Comparison of ENCODE assay signal across 22 cellular contexts in genomic region chrX:77938083-77938482, GRCh38. TPM values are rescaled to one million over a fixed set of nuclear protein-coding genes. Genes with fewer than 3 reads are reported as not detected.
A peak's percentile ranks its signal among the peaks of the same experiment; 100 is the strongest.
DNase-seq lines count a peak whose midpoint lies in the region; ATAC-seq, FAIRE-seq and TF ChIP-seq lines count a peak whose summit lies in the region.
"Had no signal": no experiment of that assay in that cellular context is flagged by ENCODE, and none has a peak within 500 bp of the region (broad histone marks: within the 10 kb centered on the region; RNA-seq: fewer than 3 reads in every experiment).

No MANE protein-coding gene starts in this region.

- intact Hi-C loops in Calu3 (cut with micrococcal nuclease; ENCODE audit: unreplicated experiment): no loop called here
- intact Hi-C loops in PC-9 (cut with micrococcal nuclease; ENCODE audit: unreplicated experiment): no loop called here
- intact Hi-C loops in K562 (cut with micrococcal nuclease): no loop called here
- intact Hi-C loops in spleen (cut with DNase I; ENCODE audit: low total_unique reads): no loop called here

- H3K27me3 ChIP-seq in PC-9 (ENCODE audit: insufficient read depth, low read depth) (no peaks in the 10 kb centered on the region), K562 (ENCODE audit: control insufficient read depth in 2 of 2, insufficient read depth in 2 of 2, low read length in 2 of 2) (no peaks in the 10 kb centered on the region), spleen (replicated peaks in 1 of 7) (no peaks in the 10 kb centered on the region)

- no peak overlapping the region for H3K4me3 ChIP-seq in PC-9
- H3K4me3 ChIP-seq in K562: no peak overlapping the region
- H3K4me3 ChIP-seq in spleen: no peak overlapping the region
- H3K4me3 ChIP-seq: BLaER1 treated with 17β-estradiol and CSF1 and Interleukin-3, amounts not matched to agents 10 nM and 100 nM had no signal

- peak; percentile 23 for FAIRE-seq in K562 (lab: Jason Lieb, UNC)
- FAIRE-seq: HepG2 had no signal

- 0 out of 4 replicates have a peak overlapping the region, but pooled peaks of 1 of the 2 experiments have one; percentile 25 for H3K9ac ChIP-seq in K562 (ENCODE audit: insufficient read depth in 1 of 2, low read depth in 2 of 2, low read length in 2 of 2)
- H3K9ac ChIP-seq: BLaER1 treated with 17β-estradiol and CSF1 and Interleukin-3, amounts not matched to agents 10 nM and 100 nM had no signal

- H3K27ac Mint-ChIP-seq in Calu3 (ENCODE audit: unreplicated experiment): peak overlapping the region; percentile 71

- H3K9me1 ChIP-seq in K562 (ENCODE audit: control insufficient read depth, insufficient read depth, low read length): no peaks in the 10 kb centered on the region

- H3K27me3 Mint-ChIP-seq in Calu3 (ENCODE audit: unreplicated experiment): no peaks in the 10 kb centered on the region

- no peaks in the 10 kb centered on the region for H3K9me3 Mint-ChIP-seq in Calu3 (ENCODE audit: low read depth, unreplicated experiment)

- POLR2A ChIA-PET in PC-9 (lab: Charles Lee; ENCODE audit: unreplicated experiment): no interaction called here
- POLR2A ChIA-PET in K562 (lab: Yijun Ruan, JAX): no interaction called here

- ATAC-seq in K562: peak; percentile 39
- ATAC-seq: HCT116, HepG2, SK-N-SH treated with all-trans-retinoic acid at 6 μM for 48 hours had no signal

- TF ChIP-seq POLR2A in K562 (conservative IDR thresholded peaks at IDR 0.05) (no peak), spleen (IDR thresholded peaks at IDR 0.05) (no peak)

- H3K27ac ChIP-seq in PC-9: peak overlapping the region; percentile 96
- H3K27ac ChIP-seq in K562 (ENCODE audit: extremely low read depth, low read depth, low read length): peak overlapping the region; percentile 63
- peak overlapping the region in 2 of 8 donors; percentile 26 to 53 for H3K27ac ChIP-seq in spleen
- H3K27ac ChIP-seq: BLaER1 treated with 17β-estradiol and CSF1 and Interleukin-3, amounts not matched to agents 10 nM and 100 nM; HL-60 had no signal

- H3F3A ChIP-seq in PC-9 (ENCODE audit: insufficient read depth, low read depth): peaks cover 20% of the 10 kb centered on the region

- H4K20me1 ChIP-seq in PC-9 (ENCODE audit: insufficient read depth) (no peaks in the 10 kb centered on the region), K562 (replicated peaks; ENCODE audit: control insufficient read depth, insufficient read depth, low read length) (no peaks in the 10 kb centered on the region)

- peak overlapping the region; percentile 37 for H3K4me3 Mint-ChIP-seq in Calu3 (ENCODE audit: low read depth, unreplicated experiment)

- peaks cover 19% of the 10 kb centered on the region for H3K4me1 Mint-ChIP-seq in Calu3 (ENCODE audit: low read depth, unreplicated experiment)

- 0% methylated on average over 4 of the region's 4 CpGs for WGBS in K562 (ENCODE audit: insufficient coverage, low coverage, missing lambda C conversion rate)
- WGBS in spleen, 5 donors: 72 to 87% (median 76%) methylated on average over 4 of the region's 4 CpGs

- BruUV-seq in Calu3 (replicated peaks; lab: Mats Ljungman, UMichigan): no TSS peak
- no TSS peak for BruUV-seq in PC-9 (replicated peaks; lab: Mats Ljungman, UMichigan)
- BruUV-seq in K562 (replicated peaks; lab: Mats Ljungman, UMichigan): no TSS peak

- no peaks in the 10 kb centered on the region for H3K9me2 ChIP-seq in PC-9 (ENCODE audit: insufficient read depth)

- H3K9me3 ChIP-seq in PC-9 (ENCODE audit: insufficient read depth, low read depth) (no peaks in the 10 kb centered on the region), K562 (replicated peaks; ENCODE audit: control insufficient read depth, insufficient read depth, low read depth, low read length) (no peaks in the 10 kb centered on the region), spleen (no peaks in the 10 kb centered on the region)

- H2AFZ ChIP-seq in PC-9 (no peak overlapping the region), K562 (ENCODE audit: low read depth, low read length) (no peak overlapping the region)

- TF ChIP-seq CTCF in Calu3 (IDR thresholded peaks at IDR 0.05; ENCODE audit: unreplicated experiment): no peak
- TF ChIP-seq CTCF in PC-9 (conservative IDR thresholded peaks at IDR 0.05): no peak
- TF ChIP-seq CTCF in K562 (IDR thresholded peaks at IDR 0.05 in 2 of 3, conservative IDR thresholded peaks at IDR 0.05 in 1 of 3; ENCODE audit: insufficient read depth in 2 of 3, low read depth in 1 of 3, low read length in 3 of 3): no peak
- TF ChIP-seq CTCF in spleen (IDR thresholded peaks at IDR 0.05 in 8 of 11, conservative IDR thresholded peaks at IDR 0.05 in 3 of 11): no peak

- H3K4me1 ChIP-seq in PC-9 (replicated peaks; ENCODE audit: insufficient read depth): peaks cover 31% of the 10 kb centered on the region
- peaks cover 0 to 6% of the 10 kb centered on the region in 2 experiments; a peak in 3 of 5 replicates for H3K4me1 ChIP-seq in K562 (replicated peaks in 1 of 2; ENCODE audit: control insufficient read depth in 2 of 2, insufficient read depth in 2 of 2, low read length in 2 of 2)
- H3K4me1 ChIP-seq in spleen: peaks cover 0 to 12% (median 6%) of the 10 kb centered on the region in 6 donors

- peak; percentile 66; the same call in 1 of the 2 replicates for TF ChIP-seq EP300 in K562 (IDR thresholded peaks at IDR 0.05; ENCODE audit: low read length)

- no peaks in the 10 kb centered on the region for H3K79me2 ChIP-seq in PC-9 (ENCODE audit: low read depth)
- peaks cover 92% of the 10 kb centered on the region for H3K79me2 ChIP-seq in K562 (ENCODE audit: control insufficient read depth, insufficient read depth, low read length)

- H3K4me2 ChIP-seq in PC-9: peak overlapping the region; percentile 74
- H3K4me2 ChIP-seq in K562 (ENCODE audit: insufficient read depth, low read length): peak overlapping the region; percentile 45
- H3K4me2 ChIP-seq: BLaER1 treated with 17β-estradiol and CSF1 and Interleukin-3, amounts not matched to agents 10 nM and 100 nM had no signal

- no peak for DNase-seq in Calu3
- DNase-seq in PC-9: no peak
- DNase-seq in K562 (ENCODE audit: extremely low read depth in 1 of 4, low spot score in 3 of 4): peak in 1 of 4 experiments; percentile 49
- peak; percentile 52 for DNase-seq in renal cortical epithelial cell (ENCODE audit: low read depth)
- DNase-seq in spleen: no peak
- DNase-seq in NCI-H2171 treated with DMSO at 0.1 percent for 48 hours (lab: John Stamatoyannopoulos, UW): no peak
- no peak for DNase-seq in occipital lobe (lab: John Stamatoyannopoulos, UW)
- DNase-seq: DMS79, GOT3, KG1, NCI-H1092 treated with DMSO at 0.1 percent for 48 hours, NCI-H1436 treated with DMSO at 0.1 percent for 48 hours, NCI-H1930, NCI-H345, NCI-H524, NCI-H774 had no signal

- CTCF ChIA-PET in Calu3 (lab: Charles Lee): no interaction called here
- CTCF ChIA-PET in PC-9 (lab: Charles Lee): no interaction called here
- CTCF ChIA-PET in K562 (lab: Yijun Ruan, JAX; ENCODE audit: low intra/inter-chr PET ratio): no interaction called here

- no peak for TF ChIP-seq RAD21 in K562 (CRISPR knock-in tag; conservative IDR thresholded peaks at IDR 0.05 in 1 of 2, IDR thresholded peaks at IDR 0.05 in 1 of 2)

- no peaks in the 10 kb centered on the region for H3K36me3 Mint-ChIP-seq in Calu3 (ENCODE audit: insufficient read depth, unreplicated experiment)

- no peaks in the 10 kb centered on the region for H3K36me3 ChIP-seq in PC-9 (ENCODE audit: low read depth)
- H3K36me3 ChIP-seq in K562 (ENCODE audit: control insufficient read depth, insufficient read depth, low read length): peaks cover 2% of the 10 kb centered on the region; the same call in 1 of the 3 replicates
- no peaks in the 10 kb centered on the region for H3K36me3 ChIP-seq in spleen
- H3K36me3 ChIP-seq: BLaER1 treated with 17β-estradiol and CSF1 and Interleukin-3, amounts not matched to agents 10 nM and 100 nM had no signal

- in situ Hi-C loops in K562 (cut with MboI): no loop called here

RNA-seq across cellular contexts. Expression of gene ATP7A, which starts 27.6 kb away (rescaled TPM):
- 14.8 and 15.2 TPM in 2 replicates for total RNA-seq in Calu3 (2022)
- 13.0 and 13.8 TPM in 2 replicates for total RNA-seq in PC-9 (2021)
- 41.1 and 107 TPM in 2 replicates for total RNA-seq in K562 (2011; cell fraction: chromatin; rRNA removed; ENCODE audit: low replicate concordance)
- 20.2 and 29.7 TPM in 2 replicates for total RNA-seq in K562 (2011; cell fraction: nucleolus; rRNA removed)
- 63.8 and 93.5 TPM in 2 replicates for total RNA-seq in K562 (2011; cell fraction: nucleoplasm; rRNA removed)
- total RNA-seq in K562 (2014; rRNA removed): 9.5 and 10.0 TPM in 2 replicates
- 19.8 and 21.6 TPM in 2 replicates for total RNA-seq in K562 (2014; rRNA removed; fragmentation: Illumina TruSeq; extraction: Trizol)
- total RNA-seq in K562 (2015; rRNA removed; fragmentation: Illumina TruSeq; extraction: Trizol): 12.3 TPM in 2 replicates
- total RNA-seq in K562 (2021): 13.4 and 14.8 TPM in 2 replicates
- polyA plus RNA-seq in K562 (2011; rRNA removed): 17.4 and 22.7 TPM in 2 replicates
- polyA plus RNA-seq in K562 (2011; cell fraction: cytosol; rRNA removed): 5.8 and 11.6 TPM in 2 replicates
- polyA plus RNA-seq in K562 (2011; cell fraction: nucleus; rRNA removed): 7.9 and 11.6 TPM in 2 replicates
- 5.2 and 6.5 TPM in 2 replicates for polyA plus RNA-seq in K562 (2012)
- polyA plus RNA-seq in K562 (2014; fragmentation: Illumina TruSeq; extraction: Trizol): 9.5 and 11.6 TPM in 2 replicates
- polyA plus RNA-seq in K562 (2014; fragmentation: Nextera tagmentation; extraction: Ambion mirVana): 1 to 10 TPM; 7.8 to 9.2 TPM
- polyA plus RNA-seq in K562 (2014; rRNA removed): 7.3 and 8.2 TPM in 2 replicates
- polyA minus RNA-seq in K562 (2011; rRNA and poly(A)+ RNA removed): 73.5 and 78.1 TPM in 2 replicates
- 21.2 and 23.1 TPM in 2 replicates for polyA minus RNA-seq in K562 (2011; cell fraction: cytosol; rRNA and poly(A)+ RNA removed)
- 15.1 and 28.5 TPM in 2 replicates for polyA minus RNA-seq in K562 (2011; cell fraction: nucleus; rRNA and poly(A)+ RNA removed)
- 6.6 and 14.1 TPM in 2 replicates for total RNA-seq in renal cortical epithelial cell
- total RNA-seq in spleen: 10 to 100 TPM; 12.7 to 18.8 (median 16.7) TPM
- 1 to 10 TPM; 1.4 to 1.5 (median 1.5) TPM for polyA plus RNA-seq in spleen
- 15.6 TPM for total RNA-seq in occipital lobe

RNA-seq across cellular contexts. Expression of gene PGAM4, which starts 31.4 kb away (rescaled TPM):
- total RNA-seq in Calu3 (2022): not detected in 2 replicates
- total RNA-seq in PC-9 (2021): not detected in 2 replicates
- total RNA-seq in K562 (2011; cell fraction: chromatin; rRNA removed; ENCODE audit: low replicate concordance): not detected in 2 replicates
- not detected in 2 replicates for total RNA-seq in K562 (2011; cell fraction: nucleolus; rRNA removed)
- total RNA-seq in K562 (2011; cell fraction: nucleoplasm; rRNA removed): not detected in 2 replicates
- not detected in 2 replicates for total RNA-seq in K562 (2014; rRNA removed)
- 0.32 and 0.55 TPM in 2 replicates for total RNA-seq in K562 (2014; rRNA removed; fragmentation: Illumina TruSeq; extraction: Trizol)
- not detected in 2 replicates for total RNA-seq in K562 (2015; rRNA removed; fragmentation: Illumina TruSeq; extraction: Trizol)
- not detected in 2 replicates for total RNA-seq in K562 (2021)
- polyA plus RNA-seq in K562 (2011; rRNA removed): 0.72 and 0.75 TPM in 2 replicates
- 0.59 and 0.92 TPM in 2 replicates for polyA plus RNA-seq in K562 (2011; cell fraction: cytosol; rRNA removed)
- not detected in 2 replicates for polyA plus RNA-seq in K562 (2011; cell fraction: nucleus; rRNA removed)
- polyA plus RNA-seq in K562 (2012): 0.19 TPM in 1 of 2 replicates, not detected in the other
- not detected in 2 replicates for polyA plus RNA-seq in K562 (2014; fragmentation: Illumina TruSeq; extraction: Trizol)
- polyA plus RNA-seq in K562 (2014; fragmentation: Nextera tagmentation; extraction: Ambion mirVana): not detected
- not detected in 2 replicates for polyA plus RNA-seq in K562 (2014; rRNA removed)
- polyA minus RNA-seq in K562 (2011; rRNA and poly(A)+ RNA removed): not detected in 2 replicates
- not detected in 2 replicates for polyA minus RNA-seq in K562 (2011; cell fraction: cytosol; rRNA and poly(A)+ RNA removed)
- polyA minus RNA-seq in K562 (2011; cell fraction: nucleus; rRNA and poly(A)+ RNA removed): not detected in 2 replicates
- not detected in 2 replicates for total RNA-seq in renal cortical epithelial cell
- not detected for total RNA-seq in spleen
- polyA plus RNA-seq in spleen: not detected
- not detected for total RNA-seq in occipital lobe
- total RNA-seq: HT-29 had no signal

RNA-seq across cellular contexts. Expression of gene COX7B, which starts 38.8 kb away (rescaled TPM):
- total RNA-seq in Calu3 (2022): 309 and 326 TPM in 2 replicates
- 273 and 356 TPM in 2 replicates for total RNA-seq in PC-9 (2021)
- total RNA-seq in K562 (2011; cell fraction: chromatin; rRNA removed; ENCODE audit: low replicate concordance): 130 and 149 TPM in 2 replicates
- total RNA-seq in K562 (2011; cell fraction: nucleolus; rRNA removed): 128 and 174 TPM in 2 replicates
- 188 and 195 TPM in 2 replicates for total RNA-seq in K562 (2011; cell fraction: nucleoplasm; rRNA removed)
- total RNA-seq in K562 (2014; rRNA removed): 577 and 694 TPM in 2 replicates
- total RNA-seq in K562 (2014; rRNA removed; fragmentation: Illumina TruSeq; extraction: Trizol): 1,307 and 1,325 TPM in 2 replicates
- 976 and 1,056 TPM in 2 replicates for total RNA-seq in K562 (2015; rRNA removed; fragmentation: Illumina TruSeq; extraction: Trizol)
- total RNA-seq in K562 (2021): 549 and 655 TPM in 2 replicates
- 2,285 and 2,612 TPM in 2 replicates for polyA plus RNA-seq in K562 (2011; rRNA removed)
- 1,573 and 2,417 TPM in 2 replicates for polyA plus RNA-seq in K562 (2011; cell fraction: cytosol; rRNA removed)
- polyA plus RNA-seq in K562 (2011; cell fraction: nucleus; rRNA removed): 356 and 864 TPM in 2 replicates
- 580 and 1,031 TPM in 2 replicates for polyA plus RNA-seq in K562 (2012)
- 1,072 and 1,120 TPM in 2 replicates for polyA plus RNA-seq in K562 (2014; fragmentation: Illumina TruSeq; extraction: Trizol)
- polyA plus RNA-seq in K562 (2014; fragmentation: Nextera tagmentation; extraction: Ambion mirVana): 1,000 to 10,000 TPM; 2,613 to 2,891 TPM
- 1,602 and 1,756 TPM in 2 replicates for polyA plus RNA-seq in K562 (2014; rRNA removed)
- polyA minus RNA-seq in K562 (2011; rRNA and poly(A)+ RNA removed): 631 and 748 TPM in 2 replicates
- polyA minus RNA-seq in K562 (2011; cell fraction: cytosol; rRNA and poly(A)+ RNA removed): 157 and 174 TPM in 2 replicates
- polyA minus RNA-seq in K562 (2011; cell fraction: nucleus; rRNA and poly(A)+ RNA removed): 26.4 and 77.2 TPM in 2 replicates
- total RNA-seq in renal cortical epithelial cell: 694 and 695 TPM in 2 replicates
- total RNA-seq in spleen: 100 to 1,000 TPM; 101 to 259 (median 130) TPM
- 100 to 1,000 TPM; 372 to 504 (median 462) TPM for polyA plus RNA-seq in spleen
- total RNA-seq in occipital lobe: 116 TPM

RNA-seq across cellular contexts. Expression of gene MAGT1, which starts 42.8 kb away (rescaled TPM):
- total RNA-seq in Calu3 (2022) (147 and 158 TPM in 2 replicates), PC-9 (2021) (49.4 and 68.2 TPM in 2 replicates), K562 (2014; rRNA removed) (26.8 and 46.2 TPM in 2 replicates), K562 (2014; rRNA removed; fragmentation: Illumina TruSeq; extraction: Trizol) (35.4 and 37.8 TPM in 2 replicates), K562 (2015; rRNA removed; fragmentation: Illumina TruSeq; extraction: Trizol) (28.7 and 29.4 TPM in 2 replicates), K562 (2021) (21.8 and 21.9 TPM in 2 replicates), renal cortical epithelial cell (115 and 150 TPM in 2 replicates), spleen (10 to 100 TPM; 41.7 to 59.9 (median 45.6) TPM), occipital lobe (18.9 TPM)
- total RNA-seq in K562 (2011; cell fraction: chromatin; rRNA removed; ENCODE audit: low replicate concordance): 83.9 and 96.5 TPM in 2 replicates
- total RNA-seq in K562 (2011; cell fraction: nucleolus; rRNA removed): 52.0 and 84.7 TPM in 2 replicates
- total RNA-seq in K562 (2011; cell fraction: nucleoplasm; rRNA removed): 86.7 and 126 TPM in 2 replicates
- polyA plus RNA-seq in K562 (2011; rRNA removed) (26.1 and 34.9 TPM in 2 replicates), K562 (2014; fragmentation: Illumina TruSeq; extraction: Trizol) (25.0 and 28.8 TPM in 2 replicates), K562 (2014; fragmentation: Nextera tagmentation; extraction: Ambion mirVana) (10 to 100 TPM; 19.0 to 23.1 TPM), K562 (2014; rRNA removed) (15.5 and 16.5 TPM in 2 replicates), spleen (10 to 100 TPM in 2 of 3 donors, 1 to 10 TPM in 1; 7.4 to 12.9 (median 12.7) TPM)
- polyA plus RNA-seq in K562 (2011; cell fraction: cytosol; rRNA removed): 11.2 and 17.7 TPM in 2 replicates
- 9.2 and 9.5 TPM in 2 replicates for polyA plus RNA-seq in K562 (2011; cell fraction: nucleus; rRNA removed)
- polyA plus RNA-seq in K562 (2012): 26.6 and 34.6 TPM in 2 replicates
- 115 and 116 TPM in 2 replicates for polyA minus RNA-seq in K562 (2011; rRNA and poly(A)+ RNA removed)
- 28.0 and 38.1 TPM in 2 replicates for polyA minus RNA-seq in K562 (2011; cell fraction: cytosol; rRNA and poly(A)+ RNA removed)
- polyA minus RNA-seq in K562 (2011; cell fraction: nucleus; rRNA and poly(A)+ RNA removed): 13.3 and 22.0 TPM in 2 replicates
